11 cellular contexts compared by ENCODE assay signal in genomic region chr6:127939442-127940066, GRCh38.
A peak's percentile ranks its signal among the peaks of the same experiment; 100 is the strongest.
DNase-seq lines count a peak whose midpoint lies in the region; ATAC-seq and TF ChIP-seq lines count a peak whose summit lies in the region.
"Had no signal": no experiment of that assay in that cellular context is flagged by ENCODE, and none has a peak within 500 bp of the region (broad histone marks: within the 10 kb centered on the region; RNA-seq: fewer than 3 reads in every experiment).

No MANE protein-coding gene starts in this region.

- H3K9ac ChIP-seq in KMS-11 = no peak overlapping the region

- H4K20me1 ChIP-seq in KMS-11 (ENCODE audit: insufficient read depth) = no peaks in the 10 kb centered on the region

- no peak overlapping the region for H2AFZ ChIP-seq in KMS-11 (ENCODE audit: low read depth)

- TF ChIP-seq CTCF in AG09319 (IDR thresholded peaks at IDR 0.05; ENCODE audit: low read depth, low read length) (no peak), KMS-11 (conservative IDR thresholded peaks at IDR 0.05; ENCODE audit: low read depth, low read length) (no peak), astrocyte of the spinal cord (IDR thresholded peaks at IDR 0.05; ENCODE audit: low read depth, low read length) (no peak)

- H3K27ac ChIP-seq in KMS-11 = peak overlapping the region; percentile 6; the same call in 1 of the 2 replicates
- H3K27ac ChIP-seq: gastrocnemius medialis had no signal

- no peaks in the 10 kb centered on the region for H3K27me3 ChIP-seq in KMS-11 (ENCODE audit: insufficient read depth, low read depth)
- H3K27me3 ChIP-seq: gastrocnemius medialis had no signal

- H3K79me2 ChIP-seq in KMS-11 (ENCODE audit: insufficient read depth, low read depth) = no peaks in the 10 kb centered on the region

- H3K4me3 ChIP-seq in KMS-11 (IDR thresholded peaks at IDR 0.05; ENCODE audit: insufficient read depth, low read depth, low read length) (no peak overlapping the region), astrocyte of the spinal cord (ENCODE audit: low read depth, low read length) (no peak overlapping the region)
- H3K4me3 ChIP-seq: gastrocnemius medialis had no signal

- peak overlapping the region; percentile 3 for H3K4me2 ChIP-seq in KMS-11

- ATAC-seq in GM19397 (IDR thresholded peaks at IDR 0.05; ENCODE audit: unreplicated experiment) = no peak
- ATAC-seq: gastrocnemius medialis had no signal

- DNase-seq in AG09319 (ENCODE audit: extremely low read depth, low read depth) = peak; percentile 2
- peak; percentile 44 for DNase-seq in astrocyte of the spinal cord (ENCODE audit: low read depth, low spot score)
- DNase-seq in kidney tubule cell (ENCODE audit: low spot score) = peak; percentile 40
- DNase-seq in DMS 273 treated with DMSO at 0.1 percent for 48 hours (lab: John Stamatoyannopoulos, UW) = no peak
- no peak for DNase-seq in SHP77 treated with DMSO at 0.1 percent for 48 hours (lab: John Stamatoyannopoulos, UW)
- DNase-seq in NCI-H1417 (lab: John Stamatoyannopoulos, UW) = no peak
- DNase-seq: activated T-cell treated with anti-CD3 and anti-CD28 coated beads, Interleukin-2, amount 50 U/mL, for 1 hour; COR-L47; gastrocnemius medialis had no signal

- peaks cover 37% of the 10 kb centered on the region for H3K4me1 ChIP-seq in KMS-11 (ENCODE audit: low read depth, poor library complexity, severe bottlenecking)
- H3K4me1 ChIP-seq: gastrocnemius medialis had no signal

- H3K36me3 ChIP-seq in KMS-11 (ENCODE audit: insufficient read depth) = no peaks in the 10 kb centered on the region
- H3K36me3 ChIP-seq: gastrocnemius medialis had no signal

- in situ Hi-C loops in astrocyte of the spinal cord (cut with HindIII; ENCODE audit: low sequenced_read_pairs) = no loop called here

Comparison
In these comparisons a context has a peak if more than half of its experiments do, and no peak if none do; other contexts are left out.
1. DNase-seq: peak in AG09319 (single experiment), astrocyte of the spinal cord (single experiment) and kidney tubule cell (single experiment); none in DMS 273 treated with DMSO at 0.1 percent for 48 hours (single experiment), SHP77 treated with DMSO at 0.1 percent for 48 hours (single experiment) and NCI-H1417 (0 of 3).